8 cellular contexts compared by ENCODE assay signal in genomic region chr1:234603221-234604204, GRCh38. TPM values are rescaled to one million over a fixed set of nuclear protein-coding genes. Genes with fewer than 3 reads are reported as not detected.
DNase-seq lines count a peak whose midpoint lies in the region; ATAC-seq and TF ChIP-seq lines count a peak whose summit lies in the region.

No MANE protein-coding gene starts in this region.

- peak overlapping the region; percentile 96 for H3K27ac Mint-ChIP-seq in T-helper 17 cell

- H3K9me3 ChIP-seq in right atrium auricular region (no peaks in the 10 kb centered on the region), T-helper 17 cell (ENCODE audit: control insufficient read depth, low read length, poor library complexity, severe bottlenecking) (peaks cover 9% of the 10 kb centered on the region)

- DNase-seq in right atrium auricular region (ENCODE audit: low spot score) (no peak), left ventricle myocardium superior (no peak), T-helper 17 cell (no peak), fibroblast of mammary gland (ENCODE audit: low read depth) (peak; percentile 65), retinal pigment epithelial cell (ENCODE audit: low read depth) (no peak), NAMALWA (ENCODE audit: low spot score) (no peak)
- DNase-seq in activated CD4-positive, alpha-beta T cell treated with anti-CD3 and anti-CD28 coated beads for 48 hours, result no peak

- peaks cover 63% of the 10 kb centered on the region for H3K4me1 Mint-ChIP-seq in T-helper 17 cell

- intact Hi-C loops in left ventricle myocardium superior (cut with micrococcal nuclease), result loop anchor here (5.0 to 10.0 kb wide), 3 partner anchors 106 to 474 kb away; no protein-coding TSS in a partner anchor

- peaks cover 30% of the 10 kb centered on the region for H3K36me3 ChIP-seq in right atrium auricular region

- no peaks in the 10 kb centered on the region for H3K27me3 Mint-ChIP-seq in T-helper 17 cell

- H3K27ac ChIP-seq in right atrium auricular region, result peak overlapping the region; percentile 100

- TF ChIP-seq CTCF in right atrium auricular region (IDR thresholded peaks at IDR 0.05) (no peak), fibroblast of mammary gland (conservative IDR thresholded peaks at IDR 0.05; ENCODE audit: control insufficient read depth, insufficient read depth, low read depth, low read length) (no peak), retinal pigment epithelial cell (conservative IDR thresholded peaks at IDR 0.05; ENCODE audit: low read depth, low read length) (no peak)

- H3K4me3 Mint-ChIP-seq in T-helper 17 cell, result peak overlapping the region; percentile 85

- no peaks in the 10 kb centered on the region for H3K27me3 ChIP-seq in right atrium auricular region

- H3K36me3 Mint-ChIP-seq in T-helper 17 cell (ENCODE audit: low read depth), result peaks cover 8% of the 10 kb centered on the region

- no peak for ATAC-seq in left ventricle myocardium superior
- ATAC-seq in T-helper 17 cell, result no peak
- ATAC-seq in HG03139 (IDR thresholded peaks at IDR 0.05; ENCODE audit: unreplicated experiment), result no peak

- H3K4me3 ChIP-seq in right atrium auricular region, result peak overlapping the region; percentile 75 to 83
- peak overlapping the region; percentile 84 for H3K4me3 ChIP-seq in fibroblast of mammary gland (ENCODE audit: control insufficient read depth, low read depth, low read length)
- H3K4me3 ChIP-seq in retinal pigment epithelial cell (ENCODE audit: low read length), result peak overlapping the region; percentile 94

- H3K4me1 ChIP-seq in right atrium auricular region, result peaks cover 0 to 56% of the 10 kb centered on the region in 2 donors

RNA-seq across cellular contexts. Expression of gene IRF2BP2, which starts 6.5 kb away (rescaled TPM):
- 10 to 100 TPM; 74.5 to 76.3 TPM for total RNA-seq in right atrium auricular region
- 124 TPM for total RNA-seq in left ventricle myocardium superior
- 100 to 1,000 TPM; 463 to 482 TPM for total RNA-seq in T-helper 17 cell
